In the genomic region with DNA sequence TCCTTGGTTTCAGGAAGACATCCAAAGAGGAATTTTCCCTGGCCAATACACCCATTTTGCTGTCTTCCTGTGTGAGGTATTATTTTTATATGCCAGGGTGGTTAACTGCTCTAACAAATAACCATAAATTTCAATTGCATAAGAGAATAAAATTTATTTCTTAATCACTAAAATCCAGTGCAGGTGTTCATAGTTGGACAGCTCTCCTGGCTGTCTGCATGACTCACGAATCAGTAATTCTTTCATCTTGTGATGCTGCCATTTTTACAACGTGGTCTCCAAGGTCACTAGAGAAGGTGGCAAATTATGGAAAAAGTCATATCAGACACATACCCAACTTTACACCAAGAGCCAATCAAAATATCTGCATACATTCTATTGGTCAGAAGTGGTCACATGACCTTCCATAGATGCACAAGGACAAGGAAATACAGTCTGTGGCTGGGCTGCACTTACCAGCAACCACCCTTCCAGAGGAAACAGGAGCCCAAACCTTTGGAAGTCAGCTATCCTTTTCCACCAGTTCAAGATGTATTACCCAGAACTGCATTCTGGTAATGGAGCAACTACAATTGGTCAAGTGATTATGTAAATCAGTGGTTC, we compare ENCODE assay signal across 19 cellular contexts.
DNase-seq lines count a peak whose midpoint lies in the region; ATAC-seq, FAIRE-seq and TF ChIP-seq lines count a peak whose summit lies in the region.
"Had no signal": no experiment of that assay in that cellular context is flagged by ENCODE, and none has a peak within 500 bp of the region (broad histone marks: within the 10 kb centered on the region; RNA-seq: fewer than 3 reads in every experiment).

No MANE protein-coding gene starts in this region.

- WGBS in mesenchymal stem cell, result 90% methylated on average over 2 of the region's 2 CpGs
- WGBS in heart left ventricle, 4 donors, result 57 to 79% (median 71%) methylated on average over 2 of the region's 2 CpGs

- H3K79me1 ChIP-seq in mesenchymal stem cell (replicated peaks; ENCODE audit: low read length, poor library complexity, severe bottlenecking), result no peaks in the 10 kb centered on the region

- H3K4me3 Mint-ChIP-seq in activated T-cell treated with anti-CD3 and anti-CD28 coated beads, Interleukin-2, amount 50 U/mL, for 4 hours, result no peak overlapping the region
- H3K4me3 Mint-ChIP-seq: CD4-positive, alpha-beta memory T cell; GM23338 had no signal

- H3K4me2 ChIP-seq in mesenchymal stem cell (ENCODE audit: low read length, poor library complexity, severe bottlenecking), result no peak overlapping the region
- H3K4me2 ChIP-seq: GM23338, PC-9 had no signal

- H3K14ac ChIP-seq in mesenchymal stem cell (ENCODE audit: low read length in 2 of 2), result no peak overlapping the region

- H3K4ac ChIP-seq in mesenchymal stem cell (ENCODE audit: low read depth in 1 of 2, low read length in 2 of 2), result no peak overlapping the region

- no peak overlapping the region for H4K91ac ChIP-seq in mesenchymal stem cell (ENCODE audit: low read length)

- no peaks in the 10 kb centered on the region for H3K9me3 ChIP-seq in RWPE2 (ENCODE audit: severe bottlenecking)
- no peaks in the 10 kb centered on the region for H3K9me3 ChIP-seq in mesenchymal stem cell (ENCODE audit: control insufficient read depth, low read length)
- no peaks in the 10 kb centered on the region for H3K9me3 ChIP-seq in heart left ventricle

- TF ChIP-seq CTCF in RWPE2 (IDR thresholded peaks at IDR 0.05; ENCODE audit: poor library complexity, severe bottlenecking), result no peak
- no peak for TF ChIP-seq CTCF in foreskin keratinocyte (conservative IDR thresholded peaks at IDR 0.05)
- no peak for TF ChIP-seq CTCF in heart left ventricle (IDR thresholded peaks at IDR 0.05)

- H2BK12ac ChIP-seq in mesenchymal stem cell (ENCODE audit: low read length in 2 of 2), result no peak overlapping the region

- H2AK5ac ChIP-seq in mesenchymal stem cell (ENCODE audit: low read length, severe bottlenecking), result no peak overlapping the region

- H2BK120ac ChIP-seq in mesenchymal stem cell (ENCODE audit: low read depth, low read length), result no peak overlapping the region

- H3K27me3 ChIP-seq in RWPE2 (ENCODE audit: insufficient read depth, poor library complexity, severe bottlenecking) (no peaks in the 10 kb centered on the region), foreskin keratinocyte (no peaks in the 10 kb centered on the region), mesenchymal stem cell (ENCODE audit: control insufficient read depth in 1 of 2, insufficient read depth in 1 of 2, low read length in 2 of 2) (no peaks in the 10 kb centered on the region), heart left ventricle (no peaks in the 10 kb centered on the region)

- peak; percentile 69 for ATAC-seq in RWPE2 (ENCODE audit: low read depth)
- ATAC-seq in foreskin keratinocyte, result peak; percentile 72
- ATAC-seq in HG02884 (IDR thresholded peaks at IDR 0.05; ENCODE audit: unreplicated experiment), result no peak
- no peak for ATAC-seq in activated T-cell treated with anti-CD3 and anti-CD28 coated beads, Interleukin-2, amount 50 U/mL, for 4 hours
- ATAC-seq in heart left ventricle, result no peak
- ATAC-seq: GM23338, Right ventricle myocardium inferior had no signal

- H3K4me1 ChIP-seq in RWPE2 (ENCODE audit: insufficient read depth, poor library complexity, severe bottlenecking) (peaks cover 3% of the 10 kb centered on the region), foreskin keratinocyte (peaks cover 7% of the 10 kb centered on the region), mesenchymal stem cell (ENCODE audit: control insufficient read depth, insufficient read depth, low read depth, low read length) (no peaks in the 10 kb centered on the region), heart left ventricle (peaks cover under 1 to 40% (median 22%) of the 10 kb centered on the region in 12 donors)

- no peak for FAIRE-seq in HTR-8/SVneo (lab: Jason Lieb, UNC)
- FAIRE-seq: G401.6 had no signal

- peaks cover 28% of the 10 kb centered on the region for H3K4me1 Mint-ChIP-seq in activated T-cell treated with anti-CD3 and anti-CD28 coated beads, Interleukin-2, amount 50 U/mL, for 4 hours (ENCODE audit: low read depth)

- no peak overlapping the region for H3K18ac ChIP-seq in mesenchymal stem cell (ENCODE audit: low read depth in 1 of 2, low read length in 2 of 2)

- DNase-seq in HTR-8/SVneo (ENCODE audit: insufficient read length, low spot score) (peak; percentile 3), RWPE2 (ENCODE audit: low spot score) (no peak), foreskin keratinocyte (peak; percentile 63 to 69), mesenchymal stem cell (no peak), heart left ventricle (no peak)
- DNase-seq in activated T-cell treated with anti-CD3 and anti-CD28 coated beads, Interleukin-2, amount 50 U/mL, for 4 hours, result no peak
- DNase-seq: CD4-positive, alpha-beta memory T cell; DND-41; IMR-90; MV-4-11; NCI-H1417 treated with DMSO at 0.1 percent for 48 hours; NCI-H1930; NCI-H510A treated with DMSO at 0.1 percent for 48 hours; NCI-H82; PC-9 had no signal

- H3K23ac ChIP-seq in mesenchymal stem cell (ENCODE audit: low read length in 2 of 2), result no peak overlapping the region

- no peak overlapping the region for H2AFZ ChIP-seq in mesenchymal stem cell (ENCODE audit: low read depth, low read length)
- H2AFZ ChIP-seq: GM23338, PC-9 had no signal

- intact Hi-C loops in heart left ventricle (cut with DNase I), result loop anchor here in 4 of 10 donors (5.0 to 10.0 kb wide), 4 partner anchors 43 to 64 kb away; no protein-coding TSS in a partner anchor

- no peak overlapping the region for H3K9ac ChIP-seq in mesenchymal stem cell (ENCODE audit: low read length)

- H3K36me3 Mint-ChIP-seq in activated T-cell treated with anti-CD3 and anti-CD28 coated beads, Interleukin-2, amount 50 U/mL, for 4 hours (ENCODE audit: insufficient read depth), result no peaks in the 10 kb centered on the region

- TF ChIP-seq POLR2A in heart left ventricle (IDR thresholded peaks at IDR 0.05), result no peak

- H2BK15ac ChIP-seq in mesenchymal stem cell (ENCODE audit: low read depth, poor library complexity, severe bottlenecking), result no peak overlapping the region

- H3K36me3 ChIP-seq in RWPE2 (ENCODE audit: low read depth) (no peaks in the 10 kb centered on the region), mesenchymal stem cell (ENCODE audit: control insufficient read depth in 1 of 2, insufficient read depth in 2 of 2, low read depth in 1 of 2, low read length in 2 of 2) (no peaks in the 10 kb centered on the region), heart left ventricle (no peaks in the 10 kb centered on the region)

- peaks cover 17% of the 10 kb centered on the region for H3K9me3 Mint-ChIP-seq in activated T-cell treated with anti-CD3 and anti-CD28 coated beads, Interleukin-2, amount 50 U/mL, for 4 hours
- H3K9me3 Mint-ChIP-seq: GM23338 had no signal

- no peak overlapping the region for H4K8ac ChIP-seq in mesenchymal stem cell (ENCODE audit: low read length)

- H3K27ac ChIP-seq in RWPE2 (ENCODE audit: poor library complexity, severe bottlenecking), result peak overlapping the region; percentile 21
- no peak overlapping the region for H3K27ac ChIP-seq in foreskin keratinocyte
- no peak overlapping the region for H3K27ac ChIP-seq in mesenchymal stem cell (ENCODE audit: low read length, poor library complexity, severe bottlenecking)
- no peak overlapping the region for H3K27ac ChIP-seq in heart left ventricle
- H3K27ac ChIP-seq: PC-9 had no signal

- no peaks in the 10 kb centered on the region for H3K27me3 Mint-ChIP-seq in activated T-cell treated with anti-CD3 and anti-CD28 coated beads, Interleukin-2, amount 50 U/mL, for 4 hours (ENCODE audit: low read depth)
- H3K27me3 Mint-ChIP-seq: CD4-positive, alpha-beta memory T cell had no signal

- H3K4me3 ChIP-seq in RWPE2 (ENCODE audit: severe bottlenecking) (no peak overlapping the region), mesenchymal stem cell (ENCODE audit: insufficient read depth in 1 of 2, low read depth in 1 of 2, low read length in 2 of 2) (no peak overlapping the region), heart left ventricle (no peak overlapping the region)
- H3K4me3 ChIP-seq: GM23338, PC-9 had no signal

- no peak overlapping the region for H2BK5ac ChIP-seq in mesenchymal stem cell (ENCODE audit: low read depth, low read length, poor library complexity, severe bottlenecking)

Comparison
In these comparisons a context has a peak if more than half of its experiments do, and no peak if none do; other contexts are left out.
1. DNase-seq: peak in HTR-8/SVneo (single experiment) and foreskin keratinocyte (2 of 2); none in RWPE2 (single experiment), mesenchymal stem cell (single experiment), activated T-cell treated with anti-CD3 and anti-CD28 coated beads, Interleukin-2, amount 50 U/mL, for 4 hours (single experiment) and heart left ventricle (0 of 5).
2. ATAC-seq: peak in RWPE2 (single experiment) and foreskin keratinocyte (single experiment); none in HG02884 (single experiment), activated T-cell treated with anti-CD3 and anti-CD28 coated beads, Interleukin-2, amount 50 U/mL, for 4 hours (0 of 2) and heart left ventricle (0 of 4).